ENCODE assay signal across 9 cellular contexts in genomic region chr6:89941031-89941775, GRCh38. TPM values are rescaled to one million over a fixed set of nuclear protein-coding genes. Genes with fewer than 3 reads are reported as not detected.
DNase-seq lines count a peak whose midpoint lies in the region; ATAC-seq and TF ChIP-seq lines count a peak whose summit lies in the region.
"Had no signal": no experiment of that assay in that cellular context is flagged by ENCODE, and none has a peak within 500 bp of the region (broad histone marks: within the 10 kb centered on the region; RNA-seq: fewer than 3 reads in every experiment).

No MANE protein-coding gene starts in this region.

- TF ChIP-seq CTCF in Calu3 (IDR thresholded peaks at IDR 0.05; ENCODE audit: unreplicated experiment), result no peak
- no peak for TF ChIP-seq CTCF in neural crest cell (conservative IDR thresholded peaks at IDR 0.05)

- intact Hi-C loops in Calu3 (cut with micrococcal nuclease; ENCODE audit: unreplicated experiment), result loop anchor here (2.0 to 10.0 kb wide), 2 partner anchors 244 to 344 kb away; no protein-coding TSS in a partner anchor

- DNase-seq in Calu3 (peak; percentile 52), NCI-H510A (lab: John Stamatoyannopoulos, UW) (peak; percentile 58), epidermal melanocyte (ENCODE audit: insufficient read length, low spot score) (peak; percentile 42), neural crest cell (ENCODE audit: low read depth, low spot score) (peak; percentile 20), SIG-M5 treated with dmso at 0.1 percent for 504 hours (lab: John Stamatoyannopoulos, UW; ENCODE audit: unreplicated experiment) (no peak), NCI-H1436 (lab: John Stamatoyannopoulos, UW) (no peak)

- CTCF ChIA-PET in Calu3 (lab: Charles Lee), result interaction anchor here (0.5 to 2.3 kb wide), 21 partner anchors 10 to 549 kb away, joined by 3 to 68 read pairs (median 4); no protein-coding TSS in a partner anchor

- peaks cover 12% of the 10 kb centered on the region for H3K4me1 Mint-ChIP-seq in Calu3 (ENCODE audit: low read depth, unreplicated experiment)
- H3K4me1 Mint-ChIP-seq in neural crest cell, result peaks cover 18% of the 10 kb centered on the region

- ATAC-seq in HG02571 (IDR thresholded peaks at IDR 0.05; ENCODE audit: unreplicated experiment) (no peak), HG02973 (IDR thresholded peaks at IDR 0.05; ENCODE audit: unreplicated experiment) (no peak)

- H3K4me3 Mint-ChIP-seq in Calu3 (ENCODE audit: low read depth, unreplicated experiment) (peak overlapping the region; percentile 12), neural crest cell (no peak overlapping the region)

- H3K9me3 Mint-ChIP-seq in Calu3 (ENCODE audit: low read depth, unreplicated experiment), result peaks cover 3% of the 10 kb centered on the region
- H3K9me3 Mint-ChIP-seq in neural crest cell, result no peaks in the 10 kb centered on the region

- no TSS peak for BruUV-seq in Calu3 (replicated peaks; lab: Mats Ljungman, UMichigan)

- H3K36me3 Mint-ChIP-seq in Calu3 (ENCODE audit: insufficient read depth, unreplicated experiment) (no peaks in the 10 kb centered on the region), neural crest cell (ENCODE audit: low read depth) (no peaks in the 10 kb centered on the region)

- H3K27ac Mint-ChIP-seq in Calu3 (ENCODE audit: unreplicated experiment) (peak overlapping the region; percentile 27), neural crest cell (ENCODE audit: unreplicated experiment) (no peak overlapping the region)

- H3K27me3 Mint-ChIP-seq in Calu3 (ENCODE audit: unreplicated experiment) (peaks cover 21% of the 10 kb centered on the region), neural crest cell (ENCODE audit: low read depth) (peaks cover 3% of the 10 kb centered on the region)

RNA-seq across cellular contexts. Expression of gene GJA10, which starts 46.9 kb away (rescaled TPM):
- total RNA-seq in Calu3 (2022) (not detected in 2 replicates), neural crest cell (not detected in 2 replicates)
- total RNA-seq: thyroid gland had no signal

Comparison
In these comparisons a context has a peak if more than half of its experiments do, and no peak if none do; other contexts are left out.
1. DNase-seq: peak in Calu3 (single experiment), NCI-H510A (single experiment), epidermal melanocyte (single experiment) and neural crest cell (single experiment); none in SIG-M5 treated with dmso at 0.1 percent for 504 hours (single experiment) and NCI-H1436 (single experiment).